In genomic region chr20:50099565-50099991, GRCh38 we compare ENCODE assay signal across 20 cellular contexts. TPM values are rescaled to one million over a fixed set of nuclear protein-coding genes. Genes with fewer than 3 reads are reported as not detected.
A peak's percentile ranks its signal among the peaks of the same experiment; 100 is the strongest.
DNase-seq lines count a peak whose midpoint lies in the region; ATAC-seq and TF ChIP-seq lines count a peak whose summit lies in the region.
"Had no signal": no experiment of that assay in that cellular context is flagged by ENCODE, and none has a peak within 500 bp of the region (broad histone marks: within the 10 kb centered on the region; RNA-seq: fewer than 3 reads in every experiment).

No MANE protein-coding gene starts in this region.

- no TSS peak for BruUV-seq in Caco-2 (replicated peaks; lab: Mats Ljungman, UMichigan)

- POLR2A ChIA-PET in Caco-2 (lab: Charles Lee): interaction anchor here (0.6 to 2.6 kb wide), 9 partner anchors 10 to 121 kb away, joined by 3 to 14 read pairs (median 4); partner anchors contain the start of gene UBE2V1

- H3K4me1 ChIP-seq in CD4-positive, CD25-positive, alpha-beta regulatory T cell (ENCODE audit: control insufficient read depth, insufficient read depth, low read length, poor library complexity, severe bottlenecking): peaks cover 19% of the 10 kb centered on the region
- H3K4me1 ChIP-seq in Caco-2 (peaks cover 67% of the 10 kb centered on the region), body of pancreas (peaks cover 32% of the 10 kb centered on the region)

- H3K36me3 Mint-ChIP-seq in CD4-positive, CD25-positive, alpha-beta regulatory T cell: peaks cover 16% of the 10 kb centered on the region
- H3K36me3 Mint-ChIP-seq in Caco-2 (ENCODE audit: insufficient read depth, unreplicated experiment): peaks cover 81% of the 10 kb centered on the region
- H3K36me3 Mint-ChIP-seq in nephron (ENCODE audit: low read depth): peaks cover 39% of the 10 kb centered on the region

- no peaks in the 10 kb centered on the region for H3K9me3 ChIP-seq in CD4-positive, CD25-positive, alpha-beta regulatory T cell (ENCODE audit: control insufficient read depth in 2 of 2, low read length in 2 of 2)
- H3K9me3 ChIP-seq in Caco-2: no peaks in the 10 kb centered on the region
- H3K9me3 ChIP-seq in body of pancreas: no peaks in the 10 kb centered on the region
- H3K9me3 ChIP-seq: ovary had no signal

- CTCF ChIA-PET in Caco-2 (lab: Charles Lee): interaction anchor here (0.6 to 2.5 kb wide), 10 partner anchors 10 to 120 kb away, joined by 3 to 10 read pairs (median 4); partner anchors contain the start of genes PEDS1 and UBE2V1

- peaks cover 42% of the 10 kb centered on the region for H3K36me3 ChIP-seq in CD4-positive, CD25-positive, alpha-beta regulatory T cell (ENCODE audit: control insufficient read depth, insufficient read depth, low read length)
- H3K36me3 ChIP-seq in Caco-2 (ENCODE audit: control insufficient read depth, insufficient read depth, low read length) (peaks cover 5% of the 10 kb centered on the region; the same call in 1 of the 2 replicates), body of pancreas (replicated peaks in 1 of 2; ENCODE audit: insufficient read depth in 1 of 2, low read depth in 2 of 2) (peaks cover 0 to 9% of the 10 kb centered on the region in 2 donors)
- H3K36me3 ChIP-seq: ovary had no signal

- no peak for DNase-seq in CD4-positive, CD25-positive, alpha-beta regulatory T cell
- DNase-seq in Caco-2 (peak; percentile 52 to 56), epithelial cell of prostate (ENCODE audit: low read depth, low spot score) (no peak), body of pancreas (no peak), ACHN (no peak)
- DNase-seq: activated CD4-positive, CD25-positive, alpha-beta regulatory T cell treated with anti-CD3 and anti-CD28 coated beads, Interleukin-2, amount 50 U/mL, for 72 hours; activated gamma-delta T cell treated with Interleukin-2 at 50 U/mL for 16 hours; Calu3; EL; foreskin fibroblast; left colon; NCI-H1417; NCI-H69; ovary; PC-3; stimulated activated CD4-positive, alpha-beta T cell treated with anti-CD3 and anti-CD28 coated beads, Interleukin-4, amount 100 ng/mL, for 4 hours had no signal

- 92 to 98% methylated on average over 5 of the region's 5 CpGs for WGBS in body of pancreas, 2 donors

- in situ Hi-C loops in ACHN (cut with HindIII; ENCODE audit: low pct_ligation_motif_present, low pct_unique_long_range_greater_than_20kb, low sequenced_read_pairs): no loop called here

- peaks cover 25 to 62% (median 42%) of the 10 kb centered on the region in 4 donors for H3K4me1 Mint-ChIP-seq in CD4-positive, CD25-positive, alpha-beta regulatory T cell
- H3K4me1 Mint-ChIP-seq in Caco-2 (ENCODE audit: low read depth, unreplicated experiment): peaks cover 57% of the 10 kb centered on the region
- peaks cover 34% of the 10 kb centered on the region for H3K4me1 Mint-ChIP-seq in nephron

- no peak for TF ChIP-seq POLR2A in body of pancreas (IDR thresholded peaks at IDR 0.05)

- H3K27ac Mint-ChIP-seq in CD4-positive, CD25-positive, alpha-beta regulatory T cell: peak overlapping the region in 2 of 3 donors; percentile 76 to 77
- peak overlapping the region; percentile 68 for H3K27ac Mint-ChIP-seq in Caco-2 (ENCODE audit: unreplicated experiment)
- H3K27ac Mint-ChIP-seq in nephron: peak overlapping the region in 2 of 3 experiments; percentile 11 to 32
- H3K27ac Mint-ChIP-seq: T-helper 2 cell treated with Interferon-gamma antibody and Interleukin-4, amounts not matched to agents 5 μg/mL and 100 μg/mL, for 36 hours had no signal

- no peak overlapping the region for H3K4me3 Mint-ChIP-seq in CD4-positive, CD25-positive, alpha-beta regulatory T cell
- H3K4me3 Mint-ChIP-seq in Caco-2 (ENCODE audit: unreplicated experiment): peak overlapping the region; percentile 52
- no peak overlapping the region for H3K4me3 Mint-ChIP-seq in nephron
- H3K4me3 Mint-ChIP-seq: T-helper 2 cell treated with Interferon-gamma antibody and Interleukin-4, amounts not matched to agents 5 μg/mL and 100 μg/mL, for 36 hours had no signal

- no peaks in the 10 kb centered on the region for H3K9me3 Mint-ChIP-seq in CD4-positive, CD25-positive, alpha-beta regulatory T cell
- H3K9me3 Mint-ChIP-seq in Caco-2 (ENCODE audit: unreplicated experiment) (no peaks in the 10 kb centered on the region), nephron (no peaks in the 10 kb centered on the region)
- H3K9me3 Mint-ChIP-seq: T-helper 2 cell treated with Interferon-gamma antibody and Interleukin-4, amounts not matched to agents 5 μg/mL and 100 μg/mL, for 36 hours had no signal

- TF ChIP-seq CTCF in Caco-2 (IDR thresholded peaks at IDR 0.05; ENCODE audit: insufficient read depth in 1 of 2, low read depth in 1 of 2, low read length in 1 of 2, severe bottlenecking in 1 of 2, unreplicated experiment in 1 of 2): no peak
- no peak for TF ChIP-seq CTCF in nephron (IDR thresholded peaks at IDR 0.05; ENCODE audit: unreplicated experiment in 3 of 3)
- TF ChIP-seq CTCF in body of pancreas (IDR thresholded peaks at IDR 0.05): no peak

- H3K27ac ChIP-seq in CD4-positive, CD25-positive, alpha-beta regulatory T cell (ENCODE audit: insufficient read depth, low read length, poor library complexity, severe bottlenecking): no peak overlapping the region
- H3K27ac ChIP-seq in epithelial cell of prostate (peak overlapping the region; percentile 44), body of pancreas (no peak overlapping the region)
- H3K27ac ChIP-seq: ovary had no signal

- no peaks in the 10 kb centered on the region for H3K27me3 Mint-ChIP-seq in CD4-positive, CD25-positive, alpha-beta regulatory T cell
- H3K27me3 Mint-ChIP-seq in Caco-2 (ENCODE audit: insufficient read depth, unreplicated experiment) (no peaks in the 10 kb centered on the region), nephron (ENCODE audit: low read depth) (no peaks in the 10 kb centered on the region)

- no peak overlapping the region for H3K4me3 ChIP-seq in CD4-positive, CD25-positive, alpha-beta regulatory T cell (ENCODE audit: low read depth, low read length)
- H3K4me3 ChIP-seq in Caco-2 (ENCODE audit: low read depth, low read length) (no peak overlapping the region), body of pancreas (no peak overlapping the region)
- H3K4me3 ChIP-seq: ovary had no signal

- H3K27me3 ChIP-seq in CD4-positive, CD25-positive, alpha-beta regulatory T cell (ENCODE audit: control insufficient read depth, insufficient read depth, low read length): no peaks in the 10 kb centered on the region
- H3K27me3 ChIP-seq in Caco-2 (replicated peaks; ENCODE audit: control insufficient read depth, insufficient read depth, low read length) (no peaks in the 10 kb centered on the region), body of pancreas (no peaks in the 10 kb centered on the region)
- H3K27me3 ChIP-seq: ovary had no signal

- intact Hi-C loops in Caco-2 (cut with micrococcal nuclease; ENCODE audit: unreplicated experiment) (loop anchor here (1.0 kb wide), 1 partner anchor 11 kb away; no protein-coding TSS in a partner anchor), body of pancreas (cut with DNase I) (no loop called here)

- no peak for ATAC-seq in CD4-positive, CD25-positive, alpha-beta regulatory T cell (ENCODE audit: low read depth in 2 of 2)
- no peak for ATAC-seq in body of pancreas
- ATAC-seq in HG03025 (IDR thresholded peaks at IDR 0.05; ENCODE audit: low FRiP score, unreplicated experiment): no peak
- no peak for ATAC-seq in HG02884 (IDR thresholded peaks at IDR 0.05; ENCODE audit: unreplicated experiment)
- ATAC-seq: PC-3 had no signal

RNA-seq across cellular contexts. Expression of gene UBE2V1, which starts 13.4 kb away (rescaled TPM):
- 124 TPM for total RNA-seq in CD4-positive, CD25-positive, alpha-beta regulatory T cell
- polyA plus RNA-seq in CD4-positive, CD25-positive, alpha-beta regulatory T cell: 100 to 1,000 TPM; 115 to 130 (median 127) TPM
- total RNA-seq in Caco-2 (2022) (485 and 509 TPM in 2 replicates), body of pancreas (10 to 100 TPM; 42.0 to 43.8 TPM)

RNA-seq across cellular contexts. Expression of gene PEDS1, which starts 53.9 kb away (rescaled TPM):
- total RNA-seq in CD4-positive, CD25-positive, alpha-beta regulatory T cell: 26.4 TPM
- 10 to 100 TPM; 16.8 to 18.3 (median 17.8) TPM for polyA plus RNA-seq in CD4-positive, CD25-positive, alpha-beta regulatory T cell
- total RNA-seq in Caco-2 (2022) (78.3 and 84.1 TPM in 2 replicates), body of pancreas (1 to 10 TPM; 9.1 to 9.6 TPM)

Comparison
In these comparisons a context has a peak if more than half of its experiments do, and no peak if none do; other contexts are left out.
1. DNase-seq: peak in Caco-2 (2 of 2); none in CD4-positive, CD25-positive, alpha-beta regulatory T cell (0 of 3), epithelial cell of prostate (single experiment), body of pancreas (0 of 4) and ACHN (single experiment).
2. H3K27ac Mint-ChIP-seq: peak in every context shown above with its lines; median percentile 76 in CD4-positive, CD25-positive, alpha-beta regulatory T cell; 68 in Caco-2; 22 in nephron.